Comparison of ENCODE assay signal across 1 cellular context in genomic region chr11:61964058-61964940, GRCh38.
TF ChIP-seq lines count a peak whose summit lies in the region.
"Not testable (repeated sequence)": the region's sequence is repeated elsewhere in the genome, so short reads cannot be mapped to it uniquely, and the experiment has no call there.

No MANE protein-coding gene starts in this region.

TF ChIP-seq in HepG2, 621 proteins besides CTCF, POLR2A, EP300 and RAD21:
- TF ChIP-seq, protein P1, sequence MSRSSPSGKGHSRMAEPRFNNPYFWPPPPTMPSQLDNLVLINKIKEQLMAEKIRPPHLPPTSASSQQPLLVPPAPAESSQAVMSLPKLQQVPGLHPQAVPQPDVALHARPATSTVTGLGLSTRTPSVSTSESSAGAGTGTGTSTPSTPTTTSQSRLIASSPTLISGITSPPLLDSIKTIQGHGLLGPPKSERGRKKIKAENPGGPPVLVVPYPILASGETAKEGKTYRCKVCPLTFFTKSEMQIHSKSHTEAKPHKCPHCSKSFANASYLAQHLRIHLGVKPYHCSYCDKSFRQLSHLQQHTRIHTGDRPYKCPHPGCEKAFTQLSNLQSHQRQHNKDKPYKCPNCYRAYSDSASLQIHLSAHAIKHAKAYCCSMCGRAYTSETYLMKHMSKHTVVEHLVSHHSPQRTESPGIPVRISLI (CRISPR knock-in tag; IDR thresholded peaks at IDR 0.05; ENCODE audit: borderline replicate concordance) = peak; percentile 0
- TF ChIP-seq THAP11 (CRISPR knock-in tag; IDR thresholded peaks at IDR 0.05) (0 out of 2 replicates have a peak, but pooled peaks have one; percentile 9), SSRP1 (CRISPR knock-in tag; IDR thresholded peaks at IDR 0.05) (peak; percentile 82; the same call in 1 of the 2 replicates), ZNF580 (CRISPR knock-in tag; IDR thresholded peaks at IDR 0.05; ENCODE audit: borderline replicate concordance, low read depth) (0 out of 2 replicates have a peak, but pooled peaks have one; percentile 25), POLR2AphosphoS2 (IDR thresholded peaks at IDR 0.05; ENCODE audit: low read depth, low read length) (peak; percentile 93; the same call in 1 of the 2 replicates), CEBPG (CRISPR knock-in tag; IDR thresholded peaks at IDR 0.05) (0 out of 2 replicates have a peak, but pooled peaks have one; percentile 27), ZC3H4 (CRISPR knock-in tag; IDR thresholded peaks at IDR 0.05; ENCODE audit: borderline replicate concordance) (peak; percentile 92), ZNF12 (CRISPR knock-in tag; IDR thresholded peaks at IDR 0.05) (0 out of 2 replicates have a peak, but pooled peaks have one; percentile 27), ERF (CRISPR knock-in tag; IDR thresholded peaks at IDR 0.05) (0 out of 2 replicates have a peak, but pooled peaks have one; percentile 7), ZNF790 (CRISPR knock-in tag; IDR thresholded peaks at IDR 0.05; ENCODE audit: borderline replicate concordance) (0 out of 2 replicates have a peak, but pooled peaks have one; percentile 31), MBD4 (IDR thresholded peaks at IDR 0.05; ENCODE audit: borderline replicate concordance, low read length) (peak; percentile 85; the same call in 1 of the 2 replicates), AGO2 (optimal IDR thresholded peaks at IDR 0.05; ENCODE audit: low read depth, low read length) (peak; percentile 14), POLR2G (IDR thresholded peaks at IDR 0.05; ENCODE audit: low read depth, low read length) (peak; percentile 61), RBFOX2 (IDR thresholded peaks at IDR 0.05; ENCODE audit: low read depth, low read length) (peak; percentile 71), TGIF2 (CRISPR knock-in tag; IDR thresholded peaks at IDR 0.05) (peak; percentile 59; the same call in 1 of the 2 replicates), RBM22 (optimal IDR thresholded peaks at IDR 0.05; ENCODE audit: low read length) (peak; percentile 90), FOSL2 (CRISPR knock-in tag; IDR thresholded peaks at IDR 0.05) (0 out of 2 replicates have a peak, but pooled peaks have one; percentile 14), NFIC (IDR thresholded peaks at IDR 0.05; ENCODE audit: low read length) (0 out of 2 replicates have a peak, but pooled peaks have one; percentile 48), SOX13 (IDR thresholded peaks at IDR 0.05) (0 out of 2 replicates have a peak, but pooled peaks have one; percentile 2), POLR2AphosphoS5 (IDR thresholded peaks at IDR 0.05; ENCODE audit: low read depth, low read length) (peak; percentile 86), NR2F1 (CRISPR knock-in tag; IDR thresholded peaks at IDR 0.05) (peak in 1 of 2 experiments; percentile 58; a peak in 2 of 4 replicates), CEBPB (IDR thresholded peaks at IDR 0.05; ENCODE audit: borderline replicate concordance, low read depth, low read length) (peak; percentile 35; the same call in 1 of the 2 replicates), CHD2 (IDR thresholded peaks at IDR 0.05; ENCODE audit: low read depth, low read length) (peak; percentile 9; the same call in 1 of the 2 replicates), LCORL (CRISPR knock-in tag; IDR thresholded peaks at IDR 0.05) (0 out of 2 replicates have a peak, but pooled peaks have one; percentile 58), PAF1 (CRISPR knock-in tag; IDR thresholded peaks at IDR 0.05) (peak; percentile 38; the same call in 1 of the 2 replicates)
- TF ChIP-seq, protein P2, sequence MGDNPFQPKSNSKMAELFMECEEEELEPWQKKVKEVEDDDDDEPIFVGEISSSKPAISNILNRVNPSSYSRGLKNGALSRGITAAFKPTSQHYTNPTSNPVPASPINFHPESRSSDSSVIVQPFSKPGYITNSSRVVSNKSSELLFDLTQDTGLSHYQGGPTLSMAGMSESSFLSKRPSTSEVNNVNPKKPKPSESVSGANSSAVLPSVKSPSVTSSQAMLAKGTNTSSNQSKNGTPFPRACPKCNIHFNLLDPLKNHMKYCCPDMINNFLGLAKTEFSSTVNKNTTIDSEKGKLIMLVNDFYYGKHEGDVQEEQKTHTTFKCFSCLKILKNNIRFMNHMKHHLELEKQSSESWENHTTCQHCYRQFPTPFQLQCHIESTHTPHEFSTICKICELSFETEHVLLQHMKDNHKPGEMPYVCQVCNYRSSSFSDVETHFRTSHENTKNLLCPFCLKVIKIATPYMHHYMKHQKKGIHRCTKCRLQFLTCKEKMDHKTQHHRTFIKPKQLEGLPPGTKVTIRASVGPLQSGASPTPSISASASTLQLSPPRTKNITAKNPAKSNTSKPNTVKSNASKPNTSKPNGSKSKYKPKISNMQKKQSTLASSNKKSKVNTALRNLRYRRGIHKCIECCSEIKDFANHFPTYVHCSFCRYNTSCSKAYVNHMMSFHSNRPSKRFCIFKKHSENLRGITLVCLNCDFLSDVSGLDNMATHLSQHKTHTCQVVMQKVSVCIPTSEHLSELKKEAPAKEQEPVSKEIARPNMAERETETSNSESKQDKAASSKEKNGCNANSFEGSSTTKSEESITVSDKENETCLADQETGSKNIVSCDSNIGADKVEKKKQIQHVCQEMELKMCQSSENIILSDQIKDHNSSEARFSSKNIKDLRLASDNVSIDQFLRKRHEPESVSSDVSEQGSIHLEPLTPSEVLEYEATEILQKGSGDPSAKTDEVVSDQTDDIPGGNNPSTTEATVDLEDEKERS (CRISPR knock-in tag; IDR thresholded peaks at IDR 0.05) = 0 out of 2 replicates have a peak, but pooled peaks have one; percentile 21
- TF ChIP-seq, protein P3, sequence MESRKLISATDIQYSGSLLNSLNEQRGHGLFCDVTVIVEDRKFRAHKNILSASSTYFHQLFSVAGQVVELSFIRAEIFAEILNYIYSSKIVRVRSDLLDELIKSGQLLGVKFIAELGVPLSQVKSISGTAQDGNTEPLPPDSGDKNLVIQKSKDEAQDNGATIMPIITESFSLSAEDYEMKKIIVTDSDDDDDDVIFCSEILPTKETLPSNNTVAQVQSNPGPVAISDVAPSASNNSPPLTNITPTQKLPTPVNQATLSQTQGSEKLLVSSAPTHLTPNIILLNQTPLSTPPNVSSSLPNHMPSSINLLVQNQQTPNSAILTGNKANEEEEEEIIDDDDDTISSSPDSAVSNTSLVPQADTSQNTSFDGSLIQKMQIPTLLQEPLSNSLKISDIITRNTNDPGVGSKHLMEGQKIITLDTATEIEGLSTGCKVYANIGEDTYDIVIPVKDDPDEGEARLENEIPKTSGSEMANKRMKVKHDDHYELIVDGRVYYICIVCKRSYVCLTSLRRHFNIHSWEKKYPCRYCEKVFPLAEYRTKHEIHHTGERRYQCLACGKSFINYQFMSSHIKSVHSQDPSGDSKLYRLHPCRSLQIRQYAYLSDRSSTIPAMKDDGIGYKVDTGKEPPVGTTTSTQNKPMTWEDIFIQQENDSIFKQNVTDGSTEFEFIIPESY (CRISPR knock-in tag; IDR thresholded peaks at IDR 0.05) = peak; percentile 90
- TF ChIP-seq SOX13 (CRISPR knock-in tag; conservative IDR thresholded peaks at IDR 0.05 in 1 of 2, IDR thresholded peaks at IDR 0.05 in 1 of 2); LCORL (IDR thresholded peaks at IDR 0.05): not testable (repeated sequence)
- TF ChIP-seq, protein P4, sequence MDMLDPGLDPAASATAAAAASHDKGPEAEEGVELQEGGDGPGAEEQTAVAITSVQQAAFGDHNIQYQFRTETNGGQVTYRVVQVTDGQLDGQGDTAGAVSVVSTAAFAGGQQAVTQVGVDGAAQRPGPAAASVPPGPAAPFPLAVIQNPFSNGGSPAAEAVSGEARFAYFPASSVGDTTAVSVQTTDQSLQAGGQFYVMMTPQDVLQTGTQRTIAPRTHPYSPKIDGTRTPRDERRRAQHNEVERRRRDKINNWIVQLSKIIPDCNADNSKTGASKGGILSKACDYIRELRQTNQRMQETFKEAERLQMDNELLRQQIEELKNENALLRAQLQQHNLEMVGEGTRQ (IDR thresholded peaks at IDR 0.05; ENCODE audit: low read depth, low read length) = 0 out of 2 replicates have a peak, but pooled peaks have one; percentile 15
- TF ChIP-seq, protein P4 (CRISPR knock-in tag; IDR thresholded peaks at IDR 0.05; ENCODE audit: borderline replicate concordance) = not testable (repeated sequence)
- TF ChIP-seq, protein P5, sequence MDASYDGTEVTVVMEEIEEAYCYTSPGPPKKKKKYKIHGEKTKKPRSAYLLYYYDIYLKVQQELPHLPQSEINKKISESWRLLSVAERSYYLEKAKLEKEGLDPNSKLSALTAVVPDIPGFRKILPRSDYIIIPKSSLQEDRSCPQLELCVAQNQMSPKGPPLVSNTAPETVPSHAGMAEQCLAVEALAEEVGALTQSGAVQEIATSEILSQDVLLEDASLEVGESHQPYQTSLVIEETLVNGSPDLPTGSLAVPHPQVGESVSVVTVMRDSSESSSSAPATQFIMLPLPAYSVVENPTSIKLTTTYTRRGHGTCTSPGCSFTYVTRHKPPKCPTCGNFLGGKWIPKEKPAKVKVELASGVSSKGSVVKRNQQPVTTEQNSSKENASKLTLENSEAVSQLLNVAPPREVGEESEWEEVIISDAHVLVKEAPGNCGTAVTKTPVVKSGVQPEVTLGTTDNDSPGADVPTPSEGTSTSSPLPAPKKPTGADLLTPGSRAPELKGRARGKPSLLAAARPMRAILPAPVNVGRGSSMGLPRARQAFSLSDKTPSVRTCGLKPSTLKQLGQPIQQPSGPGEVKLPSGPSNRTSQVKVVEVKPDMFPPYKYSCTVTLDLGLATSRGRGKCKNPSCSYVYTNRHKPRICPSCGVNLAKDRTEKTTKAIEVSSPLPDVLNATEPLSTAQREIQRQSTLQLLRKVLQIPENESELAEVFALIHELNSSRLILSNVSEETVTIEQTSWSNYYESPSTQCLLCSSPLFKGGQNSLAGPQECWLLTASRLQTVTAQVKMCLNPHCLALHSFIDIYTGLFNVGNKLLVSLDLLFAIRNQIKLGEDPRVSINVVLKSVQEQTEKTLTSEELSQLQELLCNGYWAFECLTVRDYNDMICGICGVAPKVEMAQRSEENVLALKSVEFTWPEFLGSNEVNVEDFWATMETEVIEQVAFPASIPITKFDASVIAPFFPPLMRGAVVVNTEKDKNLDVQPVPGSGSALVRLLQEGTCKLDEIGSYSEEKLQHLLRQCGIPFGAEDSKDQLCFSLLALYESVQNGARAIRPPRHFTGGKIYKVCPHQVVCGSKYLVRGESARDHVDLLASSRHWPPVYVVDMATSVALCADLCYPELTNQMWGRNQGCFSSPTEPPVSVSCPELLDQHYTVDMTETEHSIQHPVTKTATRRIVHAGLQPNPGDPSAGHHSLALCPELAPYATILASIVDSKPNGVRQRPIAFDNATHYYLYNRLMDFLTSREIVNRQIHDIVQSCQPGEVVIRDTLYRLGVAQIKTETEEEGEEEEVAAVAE (CRISPR knock-in tag; IDR thresholded peaks at IDR 0.05; ENCODE audit: borderline replicate concordance) = 0 out of 2 replicates have a peak, but pooled peaks have one; percentile 6
